ENCODE assay signal across 8 cellular contexts in genomic region chr18:25350561-25351201, GRCh38. TPM values are rescaled to one million over a fixed set of nuclear protein-coding genes. Genes with fewer than 3 reads are reported as not detected.
DNase-seq lines count a peak whose midpoint lies in the region; ATAC-seq and TF ChIP-seq lines count a peak whose summit lies in the region.

No MANE protein-coding gene starts in this region.

- no peaks in the 10 kb centered on the region for H3K36me3 Mint-ChIP-seq in CD8-positive, alpha-beta T cell

- peaks cover 22% of the 10 kb centered on the region for H3K4me1 Mint-ChIP-seq in CD8-positive, alpha-beta T cell (ENCODE audit: low read depth)

- no peaks in the 10 kb centered on the region for H3K36me3 ChIP-seq in CD8-positive, alpha-beta T cell (ENCODE audit: insufficient read depth, low read length)
- H3K36me3 ChIP-seq in kidney epithelial cell (ENCODE audit: control insufficient read depth, insufficient read depth, low read length) (no peaks in the 10 kb centered on the region), spleen (no peaks in the 10 kb centered on the region)

- POLR2A ChIA-PET in CD8-positive, alpha-beta T cell (lab: Charles Lee) = interaction anchor here (0.7 kb wide), 1 partner anchor 111 kb away, joined by 3 read pairs; no protein-coding TSS in a partner anchor

- CTCF ChIA-PET in CD8-positive, alpha-beta T cell (lab: Charles Lee) = no interaction called here

- no peaks in the 10 kb centered on the region for H3K9me3 ChIP-seq in CD8-positive, alpha-beta T cell (ENCODE audit: low read length)
- H3K9me3 ChIP-seq in spleen = peaks cover 0 to 3% (median 0%) of the 10 kb centered on the region in 8 donors

- peak in 2 of 7 experiments; percentile 6 to 19 for DNase-seq in CD8-positive, alpha-beta T cell
- DNase-seq in OCI-M1 (lab: John Stamatoyannopoulos, UW) (peak; percentile 59), cerebellum (ENCODE audit: low spot score) (peak; percentile 64), kidney epithelial cell (ENCODE audit: low read depth) (no peak), spleen (peak; percentile 78), NAMALWA (ENCODE audit: low spot score) (no peak)
- DNase-seq in stimulated activated naive CD4-positive, alpha-beta T cell treated with Interleukin-2 at 50 U/mL for 16 hours (lab: John Stamatoyannopoulos, UW) = no peak

- peak overlapping the region; percentile 80 for H3K4me3 Mint-ChIP-seq in CD8-positive, alpha-beta T cell

- H3K27ac ChIP-seq in CD8-positive, alpha-beta T cell (ENCODE audit: low read depth, low read length) = no peak overlapping the region
- peak overlapping the region; percentile 66 to 92 (median 89) for H3K27ac ChIP-seq in spleen

- intact Hi-C loops in CD8-positive, alpha-beta T cell (cut with DNase I, micrococcal nuclease) = no loop called here
- intact Hi-C loops in spleen (cut with DNase I; ENCODE audit: low total_unique reads) = no loop called here

- H3K9me3 Mint-ChIP-seq in CD8-positive, alpha-beta T cell = no peaks in the 10 kb centered on the region

- H3K4me1 ChIP-seq in CD8-positive, alpha-beta T cell (ENCODE audit: insufficient read depth, low read length) = peaks cover 6% of the 10 kb centered on the region
- peaks cover 5 to 40% (median 24%) of the 10 kb centered on the region in 6 donors for H3K4me1 ChIP-seq in spleen

- peaks cover 14% of the 10 kb centered on the region for H3K27me3 ChIP-seq in CD8-positive, alpha-beta T cell (ENCODE audit: insufficient read depth, low read length)
- peaks cover 4% of the 10 kb centered on the region for H3K27me3 ChIP-seq in kidney epithelial cell (ENCODE audit: control insufficient read depth, insufficient read depth, low read length)
- H3K27me3 ChIP-seq in spleen (replicated peaks in 1 of 7) = peaks cover 0 to 82% (median 36%) of the 10 kb centered on the region in 7 donors

- H3K4me3 ChIP-seq in CD8-positive, alpha-beta T cell (ENCODE audit: low read depth, low read length) = peak overlapping the region; percentile 60
- peak overlapping the region; percentile 76 for H3K4me3 ChIP-seq in kidney epithelial cell (ENCODE audit: low read depth, low read length)
- peak overlapping the region; percentile 47 to 79 (median 58) for H3K4me3 ChIP-seq in spleen

- WGBS in spleen, 5 donors = 1 to 7% (median 1%) methylated on average over 50 to 73 of the region's 73 CpGs

- ATAC-seq in CD8-positive, alpha-beta T cell = no peak
- peak; percentile 65 for ATAC-seq in GM19395 (IDR thresholded peaks at IDR 0.05; ENCODE audit: unreplicated experiment)

- peaks cover 47% of the 10 kb centered on the region for H3K27me3 Mint-ChIP-seq in CD8-positive, alpha-beta T cell (ENCODE audit: low read depth)

- TF ChIP-seq CTCF in CD8-positive, alpha-beta T cell (IDR thresholded peaks at IDR 0.05) = no peak
- TF ChIP-seq CTCF in kidney epithelial cell (IDR thresholded peaks at IDR 0.05; ENCODE audit: insufficient read depth, low read length, poor library complexity, severe bottlenecking) (no peak), spleen (IDR thresholded peaks at IDR 0.05 in 8 of 11, conservative IDR thresholded peaks at IDR 0.05 in 3 of 11) (no peak)

- no peak overlapping the region for H3K27ac Mint-ChIP-seq in CD8-positive, alpha-beta T cell

- TF ChIP-seq POLR2A in spleen (IDR thresholded peaks at IDR 0.05) = no peak

RNA-seq across cellular contexts. Expression of gene ZNF521, which starts 1.3 kb away (rescaled TPM):
- total RNA-seq in CD8-positive, alpha-beta T cell = not detected
- total RNA-seq in cerebellum = 130 TPM
- total RNA-seq in kidney epithelial cell = 6.0 and 14.5 TPM in 2 replicates
- total RNA-seq in spleen = 100 to 1,000 TPM in 4 of 7 donors, 10 to 100 TPM in 3; 55.6 to 136 (median 104) TPM
- 1 to 10 TPM; 2.9 to 8.0 (median 3.3) TPM for polyA plus RNA-seq in spleen

Comparison
In these comparisons a context has a peak if more than half of its experiments do, and no peak if none do; other contexts are left out.
1. DNase-seq: peak in OCI-M1 (single experiment), cerebellum (single experiment) and spleen (single experiment); none in kidney epithelial cell (single experiment), stimulated activated naive CD4-positive, alpha-beta T cell treated with Interleukin-2 at 50 U/mL for 16 hours (single experiment) and NAMALWA (single experiment).
2. Peak in every context shown above with its lines, with median percentiles within 50 percentile points of each other: H3K4me3 ChIP-seq.